Comparison of ENCODE assay signal across 1 cellular context in genomic region chr4:38807462-38807861, GRCh38. TPM values are rescaled to one million over a fixed set of nuclear protein-coding genes. Genes with fewer than 3 reads are reported as not detected.
"Had no signal": no experiment of that assay in that cellular context is flagged by ENCODE, and none has a peak within 500 bp of the region (broad histone marks: within the 10 kb centered on the region; RNA-seq: fewer than 3 reads in every experiment).

No MANE protein-coding gene starts in this region.

RNA-seq across cellular contexts. Expression of gene TLR1, which starts 2.9 kb away (rescaled TPM):
- total RNA-seq: G401 had no signal

RNA-seq across cellular contexts. Expression of gene TLR10, which starts 24.7 kb away (rescaled TPM):
- total RNA-seq: G401 had no signal
